ENCODE assay signal across 8 cellular contexts in the genomic region with DNA sequence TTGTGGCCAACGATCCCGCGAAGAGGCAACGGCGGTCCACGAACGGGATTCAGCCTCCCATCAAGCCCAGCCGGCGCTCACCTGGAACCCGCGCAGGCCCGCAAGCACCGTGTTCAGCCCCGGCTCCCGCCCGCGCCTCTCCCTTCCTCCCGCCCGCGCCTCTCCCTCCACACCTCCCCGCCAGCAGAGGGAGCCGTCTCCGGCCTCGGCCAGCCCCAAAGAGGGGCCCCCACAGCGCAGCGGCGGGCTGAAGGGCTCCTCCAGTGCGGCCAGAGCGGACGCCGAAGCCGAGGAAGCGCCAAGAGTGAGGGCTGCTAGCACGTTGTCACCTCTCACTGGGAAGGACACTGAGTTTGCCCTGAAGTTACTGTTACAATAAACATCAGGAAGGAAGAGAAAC. TPM values are rescaled to one million over a fixed set of nuclear protein-coding genes. Genes with fewer than 3 reads are reported as not detected.
A peak's percentile ranks its signal among the peaks of the same experiment; 100 is the strongest.
DNase-seq lines count a peak whose midpoint lies in the region; ATAC-seq and TF ChIP-seq lines count a peak whose summit lies in the region.

No MANE protein-coding gene starts in this region.

- 15 to 21% methylated on average over 29 to 34 of the region's 34 CpGs for WGBS in testis, 2 donors

- H3K9me3 ChIP-seq in left lung (no peaks in the 10 kb centered on the region), testis (no peaks in the 10 kb centered on the region)

- no peak overlapping the region for H3K4me3 ChIP-seq in left lung
- H3K4me3 ChIP-seq in testis: peak overlapping the region; percentile 34 to 37

- H3K4me3 Mint-ChIP-seq in MCF 10A (ENCODE audit: unreplicated experiment): peak overlapping the region; percentile 68

- peak overlapping the region; percentile 40 for H3K27ac Mint-ChIP-seq in MCF 10A (ENCODE audit: low read depth, unreplicated experiment)

- no peak for TF ChIP-seq POLR2A in testis (IDR thresholded peaks at IDR 0.05)

- BruUV-seq in MCF 10A (replicated peaks; lab: Mats Ljungman, UMichigan): no TSS peak

- no peaks in the 10 kb centered on the region for H3K27me3 Mint-ChIP-seq in MCF 10A (ENCODE audit: insufficient read depth, unreplicated experiment)

- H3K4me1 ChIP-seq in left lung: peaks cover 0 to 6% of the 10 kb centered on the region in 2 donors
- H3K4me1 ChIP-seq in testis: no peaks in the 10 kb centered on the region

- H3K36me3 Mint-ChIP-seq in MCF 10A (ENCODE audit: insufficient read depth, unreplicated experiment): no peaks in the 10 kb centered on the region

- H3K9me3 Mint-ChIP-seq in MCF 10A (ENCODE audit: unreplicated experiment): no peaks in the 10 kb centered on the region

- TF ChIP-seq CTCF in MCF 10A (IDR thresholded peaks at IDR 0.05; ENCODE audit: unreplicated experiment) (peak; percentile 40), left lung (IDR thresholded peaks at IDR 0.05) (peak; percentile 22 to 45), testis (IDR thresholded peaks at IDR 0.05) (peak in 1 of 3 experiments; percentile 19)

- H3K36me3 ChIP-seq in left lung (no peaks in the 10 kb centered on the region), testis (ENCODE audit: low read depth, missing control alignments) (no peaks in the 10 kb centered on the region)

- CTCF ChIA-PET in MCF 10A (lab: Yijun Ruan, JAX): interaction anchor here (0.9 to 10.3 kb wide), 17 partner anchors 13 to 219 kb away, joined by 3 to 140 read pairs (median 10); partner anchors contain the start of genes MATN3 and SDC1

- peaks cover 0 to 12% of the 10 kb centered on the region in 2 donors for H3K27me3 ChIP-seq in left lung
- H3K27me3 ChIP-seq in testis: no peaks in the 10 kb centered on the region

- POLR2A ChIA-PET in MCF 10A (lab: Yijun Ruan, JAX): interaction anchor here (0.6 to 5.6 kb wide), 7 partner anchors 78 to 157 kb away, joined by 3 to 39 read pairs (median 4); partner anchors contain the start of gene SDC1

- peak; percentile 61 for ATAC-seq in Right ventricle myocardium inferior
- peak; percentile 25 for ATAC-seq in left lung
- ATAC-seq in GM18498 (IDR thresholded peaks at IDR 0.05; ENCODE audit: unreplicated experiment): no peak
- no peak for ATAC-seq in HG02571 (IDR thresholded peaks at IDR 0.05; ENCODE audit: unreplicated experiment)
- no peak for ATAC-seq in HG03039 (IDR thresholded peaks at IDR 0.05; ENCODE audit: unreplicated experiment)

- H3K27ac ChIP-seq in left lung: no peak overlapping the region
- H3K27ac ChIP-seq in testis: no peak overlapping the region

- H3K4me1 Mint-ChIP-seq in MCF 10A (ENCODE audit: insufficient read depth, unreplicated experiment): peaks cover 17% of the 10 kb centered on the region

- intact Hi-C loops in Right ventricle myocardium inferior (cut with DNase I) (no loop called here), cardiac septum (cut with DNase I) (loop anchor here (10.0 kb wide), 1 partner anchor 118 kb away; the partner anchor contains the start of gene SDC1), MCF 10A (cut with micrococcal nuclease) (no loop called here), left lung (cut with DNase I) (no loop called here), testis (cut with DNase I; ENCODE audit: low total_unique reads) (no loop called here)

- no peak for DNase-seq in Right ventricle myocardium inferior (ENCODE audit: missing footprints)
- DNase-seq in cardiac septum (ENCODE audit: low spot score): no peak
- peak; percentile 45 for DNase-seq in MCF 10A (ENCODE audit: unreplicated experiment)
- DNase-seq in left lung: peak in 1 of 2 donors; percentile 86
- peak; percentile 64 for DNase-seq in testis

RNA-seq across cellular contexts. Expression of gene LAPTM4A, which starts 55.3 kb away (rescaled TPM):
- total RNA-seq in Right ventricle myocardium inferior: 242 TPM
- total RNA-seq in cardiac septum: 134 TPM
- 145 and 160 TPM in 2 replicates for total RNA-seq in MCF 10A (2022)
- 100 to 1,000 TPM; 220 to 300 TPM for total RNA-seq in left lung
- 100 to 1,000 TPM; 331 to 431 TPM for total RNA-seq in testis
- polyA plus RNA-seq in testis (ENCODE audit: insufficient read depth, low read depth, low replicate concordance): 712 TPM

Comparison
In these comparisons a context has a peak if more than half of its experiments do, and no peak if none do; other contexts are left out.
1. ATAC-seq: peak in Right ventricle myocardium inferior (single experiment) and left lung (single experiment); none in GM18498 (single experiment), HG02571 (single experiment) and HG03039 (single experiment).
2. DNase-seq: peak in MCF 10A (single experiment) and testis (single experiment); none in Right ventricle myocardium inferior (single experiment) and cardiac septum (single experiment).
3. H3K4me3 ChIP-seq: peak in testis (2 of 2); none in left lung (0 of 2).